In the genomic region with DNA sequence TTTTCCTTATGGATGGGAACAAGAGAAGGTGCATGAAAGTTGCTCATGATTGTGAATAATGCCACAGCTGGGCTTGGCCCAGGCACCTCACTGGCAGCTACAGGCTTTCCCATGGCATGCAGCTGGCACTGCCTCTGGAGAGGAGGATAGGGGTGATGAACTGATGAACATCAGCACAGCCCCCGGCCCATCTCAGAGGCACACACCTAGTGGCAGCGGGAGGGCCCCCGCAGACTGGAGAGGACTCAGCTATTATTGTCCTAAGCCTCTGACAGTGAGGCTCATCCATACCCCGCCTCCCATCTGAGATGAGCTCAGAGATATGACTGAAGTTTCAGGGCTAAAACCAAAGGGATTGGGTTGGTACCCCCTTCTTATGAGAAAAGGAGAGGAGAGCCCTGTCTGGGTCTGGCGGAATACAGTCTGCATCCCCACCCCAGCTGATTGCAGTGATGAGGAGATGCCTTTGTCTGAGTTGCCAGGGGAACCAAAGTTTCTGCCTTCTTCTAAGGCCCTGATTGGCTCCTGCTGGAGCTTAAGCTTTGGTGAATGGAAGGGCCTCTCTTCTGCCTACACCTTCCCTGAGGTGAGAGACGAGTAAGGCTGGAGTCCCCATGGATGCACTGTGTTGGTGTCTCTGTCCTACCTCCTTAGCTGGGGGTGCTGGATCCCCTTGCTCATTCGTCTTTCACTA, we compare ENCODE assay signal across 18 cellular contexts. TPM values are rescaled to one million over a fixed set of nuclear protein-coding genes. Genes with fewer than 3 reads are reported as not detected.
DNase-seq lines count a peak whose midpoint lies in the region; ATAC-seq and TF ChIP-seq lines count a peak whose summit lies in the region.
"Had no signal": no experiment of that assay in that cellular context is flagged by ENCODE, and none has a peak within 500 bp of the region (broad histone marks: within the 10 kb centered on the region; RNA-seq: fewer than 3 reads in every experiment).

No MANE protein-coding gene starts in this region.

- TF ChIP-seq EP300 in SK-N-SH (IDR thresholded peaks at IDR 0.05; ENCODE audit: borderline replicate concordance in 1 of 2, low read depth in 1 of 2, low read length in 1 of 2) = no peak

- 86% methylated on average over 6 of the region's 7 CpGs for WGBS in mammary epithelial cell (ENCODE audit: low coverage, missing lambda C conversion rate)
- WGBS in SK-N-SH (ENCODE audit: low lambda C conversion rate) = 83% methylated on average over 2 of the region's 7 CpGs

- TF ChIP-seq RAD21 in SK-N-SH (IDR thresholded peaks at IDR 0.05; ENCODE audit: low read length) = no peak

- H3K4me2 ChIP-seq in mammary epithelial cell (ENCODE audit: insufficient read depth, low read depth, low read length) (no peak overlapping the region), SK-N-SH (no peak overlapping the region)
- H3K4me2 ChIP-seq: BLaER1 had no signal

- H3K27ac ChIP-seq in mammary epithelial cell (ENCODE audit: insufficient read depth, low read depth, low read length) (no peak overlapping the region), SK-N-SH (ENCODE audit: low read depth in 2 of 2, low read length in 1 of 2) (no peak overlapping the region)
- H3K27ac ChIP-seq: BLaER1 had no signal

- in situ Hi-C loops in mammary epithelial cell (cut with MboI; ENCODE audit: low sequenced_read_pairs in 2 of 2) = no loop called here

- DNase-seq in MCF 10A (ENCODE audit: unreplicated experiment) = no peak
- no peak for DNase-seq in mammary epithelial cell
- no peak for DNase-seq in SK-N-SH
- DNase-seq in head of caudate nucleus = peak in 32 of 42 donors; percentile 18 to 85 (median 52)
- DNase-seq in activated T-cell treated with anti-CD3 and anti-CD28 coated beads, Interleukin-2, amount 50 U/mL, for 4 hours = no peak
- DNase-seq in GM10248 (ENCODE audit: extremely low spot score) = no peak
- no peak for DNase-seq in NCI-H1930 (lab: John Stamatoyannopoulos, UW)
- DNase-seq: CD8-positive, alpha-beta T cell; DMS79 treated with DMSO at 0.1 percent for 48 hours; MG63; NCI-H1048; NCI-H1436; NCI-H2081; NCI-H524 had no signal

- H3K4me3 Mint-ChIP-seq in MCF 10A (ENCODE audit: unreplicated experiment) = no peak overlapping the region
- no peak overlapping the region for H3K4me3 Mint-ChIP-seq in activated T-cell treated with anti-CD3 and anti-CD28 coated beads, Interleukin-2, amount 50 U/mL, for 4 hours
- H3K4me3 Mint-ChIP-seq: CD8-positive, alpha-beta T cell had no signal

- H3K9me2 ChIP-seq in SK-N-SH = no peaks in the 10 kb centered on the region

- no peaks in the 10 kb centered on the region for H3K36me3 ChIP-seq in mammary epithelial cell (ENCODE audit: insufficient read depth, low read length)
- no peaks in the 10 kb centered on the region for H3K36me3 ChIP-seq in SK-N-SH (replicated peaks in 1 of 2; ENCODE audit: control insufficient read depth in 1 of 2, insufficient read depth in 2 of 2, low read length in 1 of 2)
- H3K36me3 ChIP-seq: BLaER1, HAP-1, MG63 had no signal

- intact Hi-C loops in MCF 10A (cut with micrococcal nuclease) = no loop called here
- intact Hi-C loops in mammary epithelial cell (cut with micrococcal nuclease) = no loop called here
- intact Hi-C loops in head of caudate nucleus (cut with DNase I) = no loop called here

- H3K27me3 ChIP-seq in mammary epithelial cell (ENCODE audit: insufficient read depth, low read length) = no peaks in the 10 kb centered on the region
- no peaks in the 10 kb centered on the region for H3K27me3 ChIP-seq in SK-N-SH (ENCODE audit: insufficient read depth)
- H3K27me3 ChIP-seq: BLaER1, MG63 had no signal

- H2AFZ ChIP-seq in mammary epithelial cell (ENCODE audit: low read depth, low read length) (no peak overlapping the region), SK-N-SH (ENCODE audit: low read depth) (no peak overlapping the region)

- H4K20me1 ChIP-seq in mammary epithelial cell (ENCODE audit: insufficient read depth, low read length) = no peaks in the 10 kb centered on the region
- H4K20me1 ChIP-seq in SK-N-SH (ENCODE audit: insufficient read depth) = no peaks in the 10 kb centered on the region
- H4K20me1 ChIP-seq: BLaER1 had no signal

- H3K79me2 ChIP-seq in mammary epithelial cell (ENCODE audit: insufficient read depth, low read length) = no peaks in the 10 kb centered on the region
- H3K79me2 ChIP-seq in SK-N-SH (ENCODE audit: insufficient read depth) = no peaks in the 10 kb centered on the region

- no peak for ATAC-seq in activated T-cell treated with anti-CD3 and anti-CD28 coated beads, Interleukin-2, amount 50 U/mL, for 4 hours
- ATAC-seq: CD8-positive, alpha-beta T cell; Panc1 had no signal

- H3K4me1 ChIP-seq in mammary epithelial cell (ENCODE audit: insufficient read depth, low read length) (peaks cover 16% of the 10 kb centered on the region), SK-N-SH (ENCODE audit: control insufficient read depth in 1 of 2, insufficient read depth in 2 of 2, low read depth in 1 of 2, low read length in 1 of 2) (peaks cover 5 to 11% of the 10 kb centered on the region in 2 experiments; a peak in 3 of 4 replicates)
- H3K4me1 ChIP-seq: HAP-1 had no signal

- dilution Hi-C loops in mammary epithelial cell (cut with HindIII; ENCODE audit: low sequenced_read_pairs) = no loop called here

- H3K27ac Mint-ChIP-seq in MCF 10A (ENCODE audit: low read depth, unreplicated experiment) = peak overlapping the region; percentile 32
- H3K27ac Mint-ChIP-seq: CD8-positive, alpha-beta T cell had no signal

- H3K36me3 Mint-ChIP-seq in MCF 10A (ENCODE audit: insufficient read depth, unreplicated experiment) = no peaks in the 10 kb centered on the region
- H3K36me3 Mint-ChIP-seq in activated T-cell treated with anti-CD3 and anti-CD28 coated beads, Interleukin-2, amount 50 U/mL, for 4 hours (ENCODE audit: insufficient read depth) = no peaks in the 10 kb centered on the region
- H3K36me3 Mint-ChIP-seq: CD8-positive, alpha-beta T cell had no signal

- CTCF ChIA-PET in MCF 10A (lab: Yijun Ruan, JAX) = interaction anchor here (0.9 to 27.0 kb wide), 7 partner anchors 11 to 173 kb away, joined by 3 to 705 read pairs (median 3); no protein-coding TSS in a partner anchor
- CTCF ChIA-PET in mammary epithelial cell (lab: Charles Lee; ENCODE audit: low non-redundant PET) = no interaction called here
- CTCF ChIA-PET in SK-N-SH (lab: Yijun Ruan, JAX) = interaction anchor here (0.9 to 6.7 kb wide), 10 partner anchors 11 to 312 kb away, joined by 3 to 60 read pairs (median 3); no protein-coding TSS in a partner anchor
- CTCF ChIA-PET in GM10248 (lab: Yijun Ruan, JAX) = interaction anchor here (0.9 to 5.1 kb wide), 7 partner anchors 12 to 173 kb away, joined by 3 to 28 read pairs (median 7); a partner anchor contains a TSS

- POLR2A ChIA-PET in MCF 10A (lab: Yijun Ruan, JAX) = interaction anchor here (0.7 to 2.5 kb wide), 3 partner anchors 28 to 136 kb away, joined by 3 to 11 read pairs (median 3); no protein-coding TSS in a partner anchor
- POLR2A ChIA-PET in SK-N-SH (lab: Yijun Ruan, JAX) = no interaction called here
- POLR2A ChIA-PET in GM10248 (lab: Yijun Ruan, JAX) = no interaction called here

- no peak overlapping the region for H3K9ac ChIP-seq in mammary epithelial cell (ENCODE audit: insufficient read depth, low read length)
- H3K9ac ChIP-seq in SK-N-SH = no peak overlapping the region
- H3K9ac ChIP-seq: BLaER1 had no signal

- no TSS peak for BruUV-seq in MCF 10A (replicated peaks; lab: Mats Ljungman, UMichigan)
- BruUV-seq in mammary epithelial cell (replicated peaks; lab: Mats Ljungman, UMichigan) = no TSS peak

- no peaks in the 10 kb centered on the region for H3F3A ChIP-seq in SK-N-SH (replicated peaks; ENCODE audit: insufficient read depth)

- TF ChIP-seq CTCF in MCF 10A (IDR thresholded peaks at IDR 0.05; ENCODE audit: unreplicated experiment) (no peak), mammary epithelial cell (conservative IDR thresholded peaks at IDR 0.05 in 1 of 2, IDR thresholded peaks at IDR 0.05 in 1 of 2; ENCODE audit: extremely low read depth in 1 of 2, insufficient read depth in 1 of 2, low read depth in 1 of 2, low read length in 2 of 2) (no peak), SK-N-SH (IDR thresholded peaks at IDR 0.05) (no peak), GM10248 (IDR thresholded peaks at IDR 0.05; ENCODE audit: control extremely low read depth, extremely low read depth, low read depth, missing control alignments) (no peak)

- H3K27me3 Mint-ChIP-seq in MCF 10A (ENCODE audit: insufficient read depth, unreplicated experiment) = no peaks in the 10 kb centered on the region
- peaks cover 5% of the 10 kb centered on the region for H3K27me3 Mint-ChIP-seq in activated T-cell treated with anti-CD3 and anti-CD28 coated beads, Interleukin-2, amount 50 U/mL, for 4 hours (ENCODE audit: low read depth)

- H3K4me1 Mint-ChIP-seq in MCF 10A (ENCODE audit: insufficient read depth, unreplicated experiment) = peaks cover 4% of the 10 kb centered on the region
- H3K4me1 Mint-ChIP-seq in activated T-cell treated with anti-CD3 and anti-CD28 coated beads, Interleukin-2, amount 50 U/mL, for 4 hours (ENCODE audit: low read depth) = no peaks in the 10 kb centered on the region

- H3K4me3 ChIP-seq in mammary epithelial cell (replicated peaks in 1 of 3; ENCODE audit: insufficient read depth in 1 of 3, low read depth in 2 of 3, low read length in 3 of 3) (no peak overlapping the region), SK-N-SH (ENCODE audit: low read depth in 2 of 2, low read length in 1 of 2) (no peak overlapping the region)
- H3K4me3 ChIP-seq: A549, BLaER1, HAP-1, MG63 had no signal

- H3K9me3 ChIP-seq in mammary epithelial cell (replicated peaks; ENCODE audit: insufficient read depth, low read length) (no peaks in the 10 kb centered on the region), SK-N-SH (no peaks in the 10 kb centered on the region)
- H3K9me3 ChIP-seq: A549, BLaER1, HAP-1, MG63 had no signal

- H3K9me3 Mint-ChIP-seq in MCF 10A (ENCODE audit: unreplicated experiment) = no peaks in the 10 kb centered on the region
- no peaks in the 10 kb centered on the region for H3K9me3 Mint-ChIP-seq in activated T-cell treated with anti-CD3 and anti-CD28 coated beads, Interleukin-2, amount 50 U/mL, for 4 hours
- H3K9me3 Mint-ChIP-seq: CD8-positive, alpha-beta T cell had no signal

TF ChIP-seq in SK-N-SH, 30 proteins besides CTCF, POLR2A, EP300 and RAD21:
- TF ChIP-seq FOSL2 (IDR thresholded peaks at IDR 0.05; ENCODE audit: borderline replicate concordance, low read depth) = no peak
- TF ChIP-seq RFX5 (IDR thresholded peaks at IDR 0.05; ENCODE audit: low read length) = peak; percentile 55; the same call in 1 of the 2 replicates

RNA-seq across cellular contexts. Expression of a gene that starts 27.6 kb away (rescaled TPM):
- total RNA-seq in MCF 10A (2022) = 6.7 and 10.1 TPM in 2 replicates
- total RNA-seq in mammary epithelial cell = 10 to 100 TPM; 14.4 to 29.7 TPM
- 8.9 TPM for polyA plus RNA-seq in mammary epithelial cell
- polyA minus RNA-seq in mammary epithelial cell = 27.8 TPM
- 20.7 and 26.1 TPM in 2 replicates for polyA plus RNA-seq in SK-N-SH (2012; rRNA removed)
- polyA plus RNA-seq in SK-N-SH (2012; cell fraction: cytosol; rRNA removed) = 19.1 and 25.2 TPM in 2 replicates
- polyA plus RNA-seq in SK-N-SH (2012; cell fraction: nucleus; rRNA removed) = 24.9 and 27.9 TPM in 2 replicates
- under 1 TPM; 0.22 to 0.50 (median 0.33) TPM for total RNA-seq in activated T-cell treated with anti-CD3 and anti-CD28 coated beads, Interleukin-2, amount 50 U/mL, for 4 hours

Comparison
In these comparisons a context has a peak if more than half of its experiments do, and no peak if none do; other contexts are left out.
1. DNase-seq: peak in head of caudate nucleus (32 of 42); none in MCF 10A (single experiment), mammary epithelial cell (single experiment), SK-N-SH (single experiment), activated T-cell treated with anti-CD3 and anti-CD28 coated beads, Interleukin-2, amount 50 U/mL, for 4 hours (single experiment), GM10248 (single experiment) and NCI-H1930 (0 of 2).